ENCODE assay signal across 20 cellular contexts in genomic region chr17:37417852-37418251, GRCh38. TPM values are rescaled to one million over a fixed set of nuclear protein-coding genes. Genes with fewer than 3 reads are reported as not detected.
A peak's percentile ranks its signal among the peaks of the same experiment; 100 is the strongest.
DNase-seq lines count a peak whose midpoint lies in the region; ATAC-seq, FAIRE-seq and TF ChIP-seq lines count a peak whose summit lies in the region.
"Had no signal": no experiment of that assay in that cellular context is flagged by ENCODE, and none has a peak within 500 bp of the region (broad histone marks: within the 10 kb centered on the region; RNA-seq: fewer than 3 reads in every experiment).

No MANE protein-coding gene starts in this region.

- H3K9me3 Mint-ChIP-seq in Calu3 (ENCODE audit: low read depth, unreplicated experiment) (no peaks in the 10 kb centered on the region), natural killer cell (no peaks in the 10 kb centered on the region)
- H3K9me3 Mint-ChIP-seq: CD4-positive, alpha-beta T cell; H9 had no signal

- intact Hi-C loops in Calu3 (cut with micrococcal nuclease; ENCODE audit: unreplicated experiment) (no loop called here), natural killer cell (cut with micrococcal nuclease) (no loop called here)

- peaks cover 3% of the 10 kb centered on the region for H3K36me3 ChIP-seq in bronchial epithelial cell (ENCODE audit: control insufficient read depth, insufficient read depth, low read length)

- TF ChIP-seq CTCF in bronchial epithelial cell (IDR thresholded peaks at IDR 0.05; ENCODE audit: insufficient read depth, low read length, severe bottlenecking) (no peak), foreskin fibroblast (IDR thresholded peaks at IDR 0.05; ENCODE audit: low read depth, low read length) (no peak), Calu3 (IDR thresholded peaks at IDR 0.05; ENCODE audit: unreplicated experiment) (no peak), natural killer cell (IDR thresholded peaks at IDR 0.05) (no peak)

- H3K4me3 Mint-ChIP-seq in Calu3 (ENCODE audit: low read depth, unreplicated experiment) (no peak overlapping the region), natural killer cell (no peak overlapping the region)
- H3K4me3 Mint-ChIP-seq: CD4-positive, alpha-beta T cell; H9 had no signal

- FAIRE-seq in bronchial epithelial cell (lab: Jason Lieb, UNC) = no peak
- FAIRE-seq: K562 had no signal

- ATAC-seq in natural killer cell = no peak
- ATAC-seq: K562 had no signal

- BruUV-seq in Calu3 (replicated peaks; lab: Mats Ljungman, UMichigan) = no TSS peak

- H3K27me3 ChIP-seq in bronchial epithelial cell (ENCODE audit: control insufficient read depth, insufficient read depth, low read length) = no peaks in the 10 kb centered on the region

- H3K27ac Mint-ChIP-seq in Calu3 (ENCODE audit: unreplicated experiment) (no peak overlapping the region), natural killer cell (no peak overlapping the region)
- H3K27ac Mint-ChIP-seq: CD4-positive, alpha-beta T cell; H9 had no signal

- CTCF ChIA-PET in Calu3 (lab: Charles Lee) = interaction anchor here (0.6 to 0.7 kb wide), 2 partner anchors 45 to 96 kb away, joined by 3 read pairs; no protein-coding TSS in a partner anchor

- H3K4me3 ChIP-seq in bronchial epithelial cell (ENCODE audit: low read depth, low read length) (no peak overlapping the region), foreskin fibroblast (ENCODE audit: low read depth in 1 of 2, low read length in 2 of 2) (no peak overlapping the region)
- H3K4me3 ChIP-seq: K562, SK-N-MC had no signal

- H3K27me3 Mint-ChIP-seq in Calu3 (ENCODE audit: unreplicated experiment) = no peaks in the 10 kb centered on the region
- no peaks in the 10 kb centered on the region for H3K27me3 Mint-ChIP-seq in natural killer cell (ENCODE audit: low read depth in 2 of 2)
- H3K27me3 Mint-ChIP-seq: CD4-positive, alpha-beta T cell had no signal

- H3K4me1 Mint-ChIP-seq in Calu3 (ENCODE audit: low read depth, unreplicated experiment) = no peaks in the 10 kb centered on the region
- peaks cover 10 to 14% of the 10 kb centered on the region in 2 donors for H3K4me1 Mint-ChIP-seq in natural killer cell

- peak; percentile 64 for DNase-seq in ELR (ENCODE audit: low read depth)
- DNase-seq in RKO (ENCODE audit: low spot score) = peak; percentile 54
- DNase-seq in bronchial epithelial cell (ENCODE audit: low read depth) = peak; percentile 75
- peak; percentile 18 to 32 for DNase-seq in foreskin fibroblast
- no peak for DNase-seq in Calu3
- DNase-seq in NCI-H2227 treated with DMSO at 0.1 percent for 48 hours (lab: John Stamatoyannopoulos, UW) = no peak
- no peak for DNase-seq in natural killer cell
- no peak for DNase-seq in T-helper 2 cell
- DNase-seq: CD4-positive, alpha-beta T cell; DMS53; H9; NCI-H1105; NCI-H510A; NCI-H774; SHP77 had no signal

- H3K36me3 Mint-ChIP-seq in Calu3 (ENCODE audit: insufficient read depth, unreplicated experiment) (peaks cover 90% of the 10 kb centered on the region), natural killer cell (peaks cover 22% of the 10 kb centered on the region)

RNA-seq across cellular contexts. Expression of gene TADA2A, which starts 11.2 kb away (rescaled TPM):
- total RNA-seq in bronchial epithelial cell (15.8 and 17.3 TPM in 2 replicates), Calu3 (2022) (97.6 and 102 TPM in 2 replicates), natural killer cell (10 to 100 TPM; 14.8 to 28.1 (median 26.7) TPM)

RNA-seq across cellular contexts. Expression of gene ACACA, which starts 11.2 kb away (rescaled TPM):
- total RNA-seq in bronchial epithelial cell (44.8 and 59.5 TPM in 2 replicates), Calu3 (2022) (335 and 392 TPM in 2 replicates), natural killer cell (10 to 100 TPM; 22.9 to 23.9 (median 23.6) TPM)

RNA-seq across cellular contexts. Expression of gene C17orf78, which starts 42.1 kb away (rescaled TPM):
- total RNA-seq in bronchial epithelial cell (not detected in 2 replicates), Calu3 (2022) (not detected in 2 replicates), natural killer cell (not detected)
- total RNA-seq: A172; CD4-positive, alpha-beta T cell; H9; K562; OCI-LY7; RPMI7951 had no signal

Comparison
In these comparisons a context has a peak if more than half of its experiments do, and no peak if none do; other contexts are left out.
1. DNase-seq: peak in ELR (single experiment), RKO (single experiment), bronchial epithelial cell (single experiment) and foreskin fibroblast (2 of 2); none in Calu3 (single experiment), NCI-H2227 treated with DMSO at 0.1 percent for 48 hours (single experiment), natural killer cell (single experiment) and T-helper 2 cell (0 of 5).